17 cellular contexts compared by ENCODE assay signal in genomic region chr1:2981388-2981787, GRCh38. TPM values are rescaled to one million over a fixed set of nuclear protein-coding genes. Genes with fewer than 3 reads are reported as not detected.
DNase-seq lines count a peak whose midpoint lies in the region; ATAC-seq and TF ChIP-seq lines count a peak whose summit lies in the region.
"Had no signal": no experiment of that assay in that cellular context is flagged by ENCODE, and none has a peak within 500 bp of the region (broad histone marks: within the 10 kb centered on the region; RNA-seq: fewer than 3 reads in every experiment).

No MANE protein-coding gene starts in this region.

- TF ChIP-seq CTCF in type B pancreatic cell (conservative IDR thresholded peaks at IDR 0.05), result no peak

- H3K4me3 ChIP-seq in NT2/D1 (ENCODE audit: insufficient read length, low read depth) (no peak overlapping the region), mesendoderm (ENCODE audit: low read length) (no peak overlapping the region)
- H3K4me3 ChIP-seq: BLaER1 treated with 17β-estradiol and CSF1 and Interleukin-3, amounts not matched to agents 10 nM and 100 nM had no signal

- DNase-seq in activated naive CD4-positive, alpha-beta T cell treated with anti-CD3 and anti-CD28 coated beads for 36 hours, result peak; percentile 1
- no peak for DNase-seq in activated naive CD4-positive, alpha-beta T cell treated with anti-CD3 and anti-CD28 coated beads, Interleukin-2, amount 50 U/mL, for 16 hours
- DNase-seq in NT2/D1 (ENCODE audit: low read depth, low spot score) (peak; percentile 11), mesendoderm (peak; percentile 8), type B pancreatic cell (ENCODE audit: extremely low spot score, unreplicated experiment) (peak; percentile 25), AG20443 (ENCODE audit: low spot score) (no peak)
- DNase-seq: CD8-positive, alpha-beta memory T cell; KG1; NCI-H1105 treated with DMSO at 0.1 percent for 48 hours; NCI-H1694; NCI-H2081 treated with DMSO at 0.1 percent for 48 hours had no signal

- no peak overlapping the region for H3K23ac ChIP-seq in mesendoderm (ENCODE audit: low read length)

- no peaks in the 10 kb centered on the region for H3K79me1 ChIP-seq in mesendoderm (ENCODE audit: low read length)

- no peaks in the 10 kb centered on the region for H3K79me2 ChIP-seq in mesendoderm (ENCODE audit: control insufficient read depth, insufficient read depth, low read length)

- H2BK5ac ChIP-seq in mesendoderm (ENCODE audit: low read length), result no peak overlapping the region

- H4K5ac ChIP-seq in mesendoderm (ENCODE audit: low read length), result no peak overlapping the region

- no peak overlapping the region for H3K4ac ChIP-seq in mesendoderm (ENCODE audit: low read depth, low read length)

- no peaks in the 10 kb centered on the region for H3K9me3 ChIP-seq in NT2/D1 (ENCODE audit: insufficient read depth, low read length)
- H3K9me3 ChIP-seq: BLaER1 treated with 17β-estradiol and CSF1 and Interleukin-3, amounts not matched to agents 10 nM and 100 nM had no signal

- WGBS in mesendoderm (ENCODE audit: extremely low coverage, insufficient coverage, low lambda C conversion rate), result no CpG with 5 or more reads among the region's 7 CpGs

- H3K36me3 ChIP-seq in NT2/D1 (ENCODE audit: insufficient read depth, insufficient read length, low read length) (no peaks in the 10 kb centered on the region), mesendoderm (ENCODE audit: control insufficient read depth, insufficient read depth, low read length) (no peaks in the 10 kb centered on the region)
- H3K36me3 ChIP-seq: BLaER1 treated with 17β-estradiol and CSF1 and Interleukin-3, amounts not matched to agents 10 nM and 100 nM had no signal

- no peaks in the 10 kb centered on the region for H3K9me3 Mint-ChIP-seq in activated naive CD4-positive, alpha-beta T cell treated with anti-CD3 and anti-CD28 coated beads for 36 hours
- peaks cover 5% of the 10 kb centered on the region for H3K9me3 Mint-ChIP-seq in type B pancreatic cell
- H3K9me3 Mint-ChIP-seq: CD8-positive, alpha-beta memory T cell had no signal

- CTCF ChIA-PET in activated naive CD4-positive, alpha-beta T cell treated with anti-CD3 and anti-CD28 coated beads for 36 hours (lab: Charles Lee), result no interaction called here

- H2BK120ac ChIP-seq in mesendoderm (ENCODE audit: low read depth, low read length), result no peak overlapping the region

- no peak overlapping the region for H3K27ac Mint-ChIP-seq in activated naive CD4-positive, alpha-beta T cell treated with anti-CD3 and anti-CD28 coated beads for 36 hours
- H3K27ac Mint-ChIP-seq in type B pancreatic cell, result no peak overlapping the region
- H3K27ac Mint-ChIP-seq: CD8-positive, alpha-beta memory T cell had no signal

- H3K4me3 Mint-ChIP-seq in activated naive CD4-positive, alpha-beta T cell treated with anti-CD3 and anti-CD28 coated beads for 36 hours, result no peak overlapping the region
- H3K4me3 Mint-ChIP-seq in type B pancreatic cell, result no peak overlapping the region
- H3K4me3 Mint-ChIP-seq: CD8-positive, alpha-beta memory T cell had no signal

- H3K4me1 ChIP-seq in NT2/D1 (ENCODE audit: insufficient read depth, insufficient read length), result peaks cover 5% of the 10 kb centered on the region
- no peaks in the 10 kb centered on the region for H3K4me1 ChIP-seq in mesendoderm (ENCODE audit: control insufficient read depth, low read depth, low read length)

- H3K4me2 ChIP-seq in mesendoderm (ENCODE audit: low read length), result no peak overlapping the region

- H2AK5ac ChIP-seq in mesendoderm (ENCODE audit: low read length), result no peak overlapping the region

- H3K27ac ChIP-seq in mesendoderm (ENCODE audit: low read depth, low read length), result no peak overlapping the region
- H3K27ac ChIP-seq: BLaER1 treated with 17β-estradiol and CSF1 and Interleukin-3, amounts not matched to agents 10 nM and 100 nM had no signal

- no peak for ATAC-seq in HG03159 (IDR thresholded peaks at IDR 0.05; ENCODE audit: unreplicated experiment)
- ATAC-seq: Right ventricle myocardium inferior had no signal

- no peaks in the 10 kb centered on the region for H3K36me3 Mint-ChIP-seq in activated naive CD4-positive, alpha-beta T cell treated with anti-CD3 and anti-CD28 coated beads for 36 hours (ENCODE audit: low read depth)
- no peaks in the 10 kb centered on the region for H3K36me3 Mint-ChIP-seq in type B pancreatic cell
- H3K36me3 Mint-ChIP-seq: CD8-positive, alpha-beta memory T cell had no signal

- H3K56ac ChIP-seq in mesendoderm (ENCODE audit: low read length), result no peak overlapping the region

- no peak overlapping the region for H3K9ac ChIP-seq in NT2/D1 (ENCODE audit: insufficient read length, low read depth)
- no peak overlapping the region for H3K9ac ChIP-seq in mesendoderm (ENCODE audit: low read length)

- H3K27me3 ChIP-seq in NT2/D1 (ENCODE audit: insufficient read depth, insufficient read length), result no peaks in the 10 kb centered on the region
- no peaks in the 10 kb centered on the region for H3K27me3 ChIP-seq in mesendoderm (ENCODE audit: insufficient read depth, low read length, poor library complexity)
- H3K27me3 ChIP-seq: BLaER1 treated with 17β-estradiol and CSF1 and Interleukin-3, amounts not matched to agents 10 nM and 100 nM had no signal

- H3K18ac ChIP-seq in mesendoderm (ENCODE audit: low read length), result no peak overlapping the region

- H4K8ac ChIP-seq in mesendoderm (ENCODE audit: low read depth, low read length), result no peak overlapping the region

- H2BK15ac ChIP-seq in mesendoderm (replicated peaks; ENCODE audit: low read depth), result no peak overlapping the region

- no peaks in the 10 kb centered on the region for H3K4me1 Mint-ChIP-seq in activated naive CD4-positive, alpha-beta T cell treated with anti-CD3 and anti-CD28 coated beads for 36 hours (ENCODE audit: low read depth)
- H3K4me1 Mint-ChIP-seq in type B pancreatic cell (ENCODE audit: unreplicated experiment), result peaks cover 13% of the 10 kb centered on the region
- H3K4me1 Mint-ChIP-seq: CD8-positive, alpha-beta memory T cell had no signal

- intact Hi-C loops in activated naive CD4-positive, alpha-beta T cell treated with anti-CD3 and anti-CD28 coated beads for 36 hours (cut with micrococcal nuclease), result no loop called here

- H3K27me3 Mint-ChIP-seq in activated naive CD4-positive, alpha-beta T cell treated with anti-CD3 and anti-CD28 coated beads for 36 hours (ENCODE audit: low read depth), result no peaks in the 10 kb centered on the region
- H3K27me3 Mint-ChIP-seq in type B pancreatic cell, result no peaks in the 10 kb centered on the region

RNA-seq across cellular contexts. Expression of gene ACTRT2, which starts 39.9 kb away (rescaled TPM):
- not detected for total RNA-seq in activated naive CD4-positive, alpha-beta T cell treated with anti-CD3 and anti-CD28 coated beads for 36 hours
- polyA plus RNA-seq in mesendoderm (2013, experiment 1 of 2), result not detected
- polyA plus RNA-seq in mesendoderm (2013, experiment 2 of 2), result not detected
- total RNA-seq in type B pancreatic cell (ENCODE audit: low replicate concordance), result not detected in 2 replicates
- total RNA-seq: A172; CD8-positive, alpha-beta memory T cell; HT-29; NCI-H460; Right ventricle myocardium inferior had no signal
- polyA plus RNA-seq: CD8-positive, alpha-beta memory T cell had no signal

Comparison
In these comparisons a context has a peak if more than half of its experiments do, and no peak if none do; other contexts are left out.
1. DNase-seq: peak in activated naive CD4-positive, alpha-beta T cell treated with anti-CD3 and anti-CD28 coated beads for 36 hours (single experiment), NT2/D1 (single experiment), mesendoderm (single experiment) and type B pancreatic cell (single experiment); none in activated naive CD4-positive, alpha-beta T cell treated with anti-CD3 and anti-CD28 coated beads, Interleukin-2, amount 50 U/mL, for 16 hours (single experiment) and AG20443 (single experiment).